8 cellular contexts compared by ENCODE assay signal in the genomic region with DNA sequence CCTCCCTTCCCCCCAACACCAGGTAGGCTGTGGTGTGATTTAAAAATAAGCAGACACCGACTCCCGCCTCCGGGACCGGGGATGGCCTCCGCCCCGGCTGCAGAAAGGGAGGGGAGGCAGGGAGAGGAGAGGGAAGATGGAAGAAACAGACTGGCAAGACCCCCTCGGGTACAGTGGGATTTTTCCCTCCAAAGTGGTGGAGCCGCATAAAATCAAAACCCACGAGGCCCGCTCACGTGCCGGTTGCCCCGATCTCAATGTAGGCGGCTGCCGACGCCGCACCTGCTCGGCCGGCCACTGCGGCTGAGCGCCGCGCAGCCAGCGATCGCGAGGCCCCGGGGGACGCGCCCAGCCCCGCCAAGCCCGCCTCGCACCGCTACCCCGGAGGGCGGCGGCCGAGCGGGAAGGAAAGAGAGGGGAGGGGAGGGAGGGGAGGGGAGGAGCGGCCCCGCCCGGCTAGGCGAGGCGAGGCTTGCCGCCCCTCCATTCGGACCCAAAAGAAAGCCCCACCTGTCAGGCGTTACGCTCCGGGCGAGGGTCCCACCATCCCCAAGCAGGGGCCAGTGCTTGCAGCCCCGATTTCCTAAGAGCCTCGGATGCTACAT. TPM values are rescaled to one million over a fixed set of nuclear protein-coding genes. Genes with fewer than 3 reads are reported as not detected.
DNase-seq lines count a peak whose midpoint lies in the region; ATAC-seq, FAIRE-seq and TF ChIP-seq lines count a peak whose summit lies in the region.

No MANE protein-coding gene starts in this region.

- no peak for TF ChIP-seq EP300 in A549 (IDR thresholded peaks at IDR 0.05)
- TF ChIP-seq EP300 in esophagus muscularis mucosa (IDR thresholded peaks at IDR 0.05): no peak

- no peak overlapping the region for H3K23ac ChIP-seq in trophoblast cell (ENCODE audit: low read length)

- WGBS in A549 (ENCODE audit: missing lambda C conversion rate): 0% methylated on average over 25 of the region's 51 CpGs
- 1% methylated on average over 33 of the region's 51 CpGs for WGBS in esophagus muscularis mucosa
- WGBS in trophoblast cell (ENCODE audit: extremely low coverage, insufficient coverage, insufficient read length): no CpG with 5 or more reads among the region's 51 CpGs

- H3K79me1 ChIP-seq in trophoblast cell (ENCODE audit: low read length): no peaks in the 10 kb centered on the region

- peaks cover 11% of the 10 kb centered on the region for H3K4me1 ChIP-seq in A549
- peaks cover 10% of the 10 kb centered on the region; the same call in 1 of the 2 replicates for H3K4me1 ChIP-seq in HAP-1
- peaks cover 14 to 22% (median 17%) of the 10 kb centered on the region in 4 donors for H3K4me1 ChIP-seq in esophagus muscularis mucosa
- peaks cover 8 to 11% of the 10 kb centered on the region in 2 experiments for H3K4me1 ChIP-seq in trophoblast cell (ENCODE audit: control insufficient read depth in 1 of 2, insufficient read depth in 2 of 2, low read length in 2 of 2)

- H4K12ac ChIP-seq in trophoblast cell (ENCODE audit: low read depth, low read length): no peak overlapping the region

- no peak overlapping the region for H3K9ac ChIP-seq in trophoblast cell (ENCODE audit: low read length)

- H3K4me2 ChIP-seq in A549: peak overlapping the region; percentile 91
- peak overlapping the region; percentile 92 for H3K4me2 ChIP-seq in trophoblast cell (ENCODE audit: low read length)

- TF ChIP-seq POLR2A in A549 (IDR thresholded peaks at IDR 0.05; ENCODE audit: low read length) (peak; percentile 32), esophagus muscularis mucosa (IDR thresholded peaks at IDR 0.05; ENCODE audit: low read depth) (no peak)

- no peak overlapping the region for H2AK5ac ChIP-seq in trophoblast cell (ENCODE audit: low read length)

- H2BK5ac ChIP-seq in trophoblast cell (ENCODE audit: low read depth, low read length, poor library complexity): no peak overlapping the region

- no peaks in the 10 kb centered on the region for H3K27me3 ChIP-seq in HAP-1 (ENCODE audit: low read depth)
- H3K27me3 ChIP-seq in esophagus muscularis mucosa: peaks cover 0 to 72% (median 16%) of the 10 kb centered on the region in 4 donors
- H3K27me3 ChIP-seq in trophoblast cell (ENCODE audit: insufficient read depth, low read length): peaks cover 19% of the 10 kb centered on the region

- H3K4me3 Mint-ChIP-seq in T-helper 17 cell: peak overlapping the region; percentile 90

- POLR2A ChIA-PET in A549 (lab: Yijun Ruan, JAX): interaction anchor here (1.5 kb wide), 1 partner anchor 80 kb away, joined by 6 read pairs; no protein-coding TSS in a partner anchor

- TF ChIP-seq RAD21 in A549 (conservative IDR thresholded peaks at IDR 0.05 in 1 of 2, IDR thresholded peaks at IDR 0.05 in 1 of 2): no peak

- no peak overlapping the region for H2BK120ac ChIP-seq in trophoblast cell (ENCODE audit: insufficient read depth, low read length, poor library complexity)

- peak overlapping the region; percentile 77 to 92 for H3K27ac ChIP-seq in A549
- peak overlapping the region in 1 of 4 donors; percentile 43 for H3K27ac ChIP-seq in esophagus muscularis mucosa (replicated peaks in 1 of 4)
- H3K27ac ChIP-seq in trophoblast cell (ENCODE audit: low read depth, low read length): no peak overlapping the region

- DNase-seq in A549 (ENCODE audit: low read depth in 1 of 2, low spot score in 1 of 2) (peak; percentile 42 to 45), HAP-1 (ENCODE audit: low spot score in 2 of 2) (peak; percentile 58 to 72), T-helper 17 cell (no peak), esophagus muscularis mucosa (ENCODE audit: extremely low spot score) (no peak), trophoblast cell (no peak), EL (no peak), NCI-H2029 (lab: John Stamatoyannopoulos, UW) (no peak)

- peak overlapping the region; percentile 68 for H3K4me3 ChIP-seq in A549
- peak overlapping the region; percentile 68 for H3K4me3 ChIP-seq in HAP-1
- peak overlapping the region; percentile 47 to 56 (median 51) for H3K4me3 ChIP-seq in esophagus muscularis mucosa
- H3K4me3 ChIP-seq in trophoblast cell (ENCODE audit: low read depth, low read length): peak overlapping the region; percentile 37

- CTCF ChIA-PET in A549 (lab: Yijun Ruan, JAX): interaction anchor here (0.7 to 4.1 kb wide), 28 partner anchors 9 to 465 kb away, joined by 3 to 46 read pairs (median 5); a partner anchor contains a TSS

- no peak overlapping the region for H3K27ac Mint-ChIP-seq in T-helper 17 cell

- H3K36me3 ChIP-seq in HAP-1 (replicated peaks) (no peaks in the 10 kb centered on the region), esophagus muscularis mucosa (no peaks in the 10 kb centered on the region), trophoblast cell (ENCODE audit: control insufficient read depth in 1 of 2, insufficient read depth in 2 of 2, low read length in 2 of 2) (no peaks in the 10 kb centered on the region)

- intact Hi-C loops in esophagus muscularis mucosa (cut with DNase I): no loop called here

- H3K36me3 Mint-ChIP-seq in T-helper 17 cell (ENCODE audit: low read depth): peaks cover 4% of the 10 kb centered on the region

- H4K91ac ChIP-seq in trophoblast cell (ENCODE audit: low read depth, low read length): no peak overlapping the region

- no peak for FAIRE-seq in A549 (lab: Jason Lieb, UNC)

- no peak overlapping the region for H3K14ac ChIP-seq in trophoblast cell (ENCODE audit: low read length)

- no peak overlapping the region for H2AFZ ChIP-seq in trophoblast cell (ENCODE audit: insufficient read depth, low read length, poor library complexity)

- no peak overlapping the region for H4K8ac ChIP-seq in trophoblast cell (ENCODE audit: low read depth, low read length)

- H3K4me1 Mint-ChIP-seq in T-helper 17 cell: peaks cover 13% of the 10 kb centered on the region

- H3K79me2 ChIP-seq in trophoblast cell (ENCODE audit: control insufficient read depth, insufficient read depth, low read length, poor library complexity): no peaks in the 10 kb centered on the region

- no peak overlapping the region for H2BK12ac ChIP-seq in trophoblast cell (ENCODE audit: low read length)

- no peaks in the 10 kb centered on the region for H3K9me3 ChIP-seq in A549
- no peaks in the 10 kb centered on the region for H3K9me3 ChIP-seq in HAP-1
- H3K9me3 ChIP-seq in T-helper 17 cell (ENCODE audit: control insufficient read depth, low read length, poor library complexity, severe bottlenecking): no peaks in the 10 kb centered on the region
- H3K9me3 ChIP-seq in esophagus muscularis mucosa: no peaks in the 10 kb centered on the region
- no peaks in the 10 kb centered on the region for H3K9me3 ChIP-seq in trophoblast cell (ENCODE audit: insufficient read depth, low read depth, low read length)

- in situ Hi-C loops in HAP-1 (cut with MboI; ENCODE audit: low sequenced_read_pairs): no loop called here

- H3K18ac ChIP-seq in trophoblast cell (ENCODE audit: low read length): no peak overlapping the region

- H3K27me3 Mint-ChIP-seq in T-helper 17 cell: peaks cover 71% of the 10 kb centered on the region

- H3K4ac ChIP-seq in trophoblast cell (ENCODE audit: low read depth, low read length): no peak overlapping the region

- TF ChIP-seq CTCF in A549 (IDR thresholded peaks at IDR 0.05) (no peak), esophagus muscularis mucosa (IDR thresholded peaks at IDR 0.05) (no peak)

- ATAC-seq in A549 (peak; percentile 67 to 79), T-helper 17 cell (peak; percentile 30), HG03460 (IDR thresholded peaks at IDR 0.05; ENCODE audit: unreplicated experiment) (no peak)

TF ChIP-seq in A549, 52 proteins besides CTCF, POLR2A, EP300 and RAD21 (continues in another document):
- TF ChIP-seq, protein P1, sequence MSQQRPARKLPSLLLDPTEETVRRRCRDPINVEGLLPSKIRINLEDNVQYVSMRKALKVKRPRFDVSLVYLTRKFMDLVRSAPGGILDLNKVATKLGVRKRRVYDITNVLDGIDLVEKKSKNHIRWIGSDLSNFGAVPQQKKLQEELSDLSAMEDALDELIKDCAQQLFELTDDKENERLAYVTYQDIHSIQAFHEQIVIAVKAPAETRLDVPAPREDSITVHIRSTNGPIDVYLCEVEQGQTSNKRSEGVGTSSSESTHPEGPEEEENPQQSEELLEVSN (IDR thresholded peaks at IDR 0.05; ENCODE audit: borderline replicate concordance, low read depth): peak; percentile 86
- TF ChIP-seq, protein P2, sequence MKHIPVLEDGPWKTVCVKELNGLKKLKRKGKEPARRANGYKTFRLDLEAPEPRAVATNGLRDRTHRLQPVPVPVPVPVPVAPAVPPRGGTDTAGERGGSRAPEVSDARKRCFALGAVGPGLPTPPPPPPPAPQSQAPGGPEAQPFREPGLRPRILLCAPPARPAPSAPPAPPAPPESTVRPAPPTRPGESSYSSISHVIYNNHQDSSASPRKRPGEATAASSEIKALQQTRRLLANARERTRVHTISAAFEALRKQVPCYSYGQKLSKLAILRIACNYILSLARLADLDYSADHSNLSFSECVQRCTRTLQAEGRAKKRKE (CRISPR knock-in tag; IDR thresholded peaks at IDR 0.05; ENCODE audit: low read depth): peak; percentile 59; the same call in 1 of the 2 replicates
- no peak for TF ChIP-seq GATA3 (IDR thresholded peaks at IDR 0.05; ENCODE audit: borderline replicate concordance)

RNA-seq across cellular contexts. Expression of a gene that starts 0.8 kb away (rescaled TPM):
- polyA plus RNA-seq in A549 (2011; rRNA removed): 25.5 and 28.4 TPM in 2 replicates
- 25.6 and 34.7 TPM in 2 replicates for polyA plus RNA-seq in A549 (2012; cell fraction: cytosol; rRNA removed)
- 21.4 and 26.2 TPM in 2 replicates for polyA plus RNA-seq in A549 (2012; cell fraction: nucleus; rRNA removed)
- polyA plus RNA-seq in A549 (2017; fragmentation: RNase III; extraction: RNeasy Plus Mini Kit Qiagen cat#74134 plus additional on column Dnase treatment): 18.0 to 21.4 TPM (median 20.7 TPM) in 3 replicates
- polyA minus RNA-seq in A549 (2011; rRNA and poly(A)+ RNA removed): 85.1 and 99.5 TPM in 2 replicates
- 1 to 10 TPM in 1 of 2 donors, under 1 TPM in 1; 0.34 to 1.3 TPM for total RNA-seq in T-helper 17 cell
- total RNA-seq in esophagus muscularis mucosa: 1 to 10 TPM; 2.5 to 8.6 (median 5.0) TPM
- 0.56 and 0.63 TPM in 2 replicates for polyA plus RNA-seq in trophoblast cell (2013)

RNA-seq across cellular contexts. Expression of a gene that starts 23.2 kb away (rescaled TPM):
- polyA plus RNA-seq in A549 (2011; rRNA removed) (not detected in 2 replicates), A549 (2017; fragmentation: RNase III; extraction: RNeasy Plus Mini Kit Qiagen cat#74134 plus additional on column Dnase treatment) (not detected in 3 replicates)
- not detected in 2 replicates for polyA plus RNA-seq in A549 (2012; cell fraction: cytosol; rRNA removed)
- polyA plus RNA-seq in A549 (2012; cell fraction: nucleus; rRNA removed): not detected in 2 replicates
- polyA minus RNA-seq in A549 (2011; rRNA and poly(A)+ RNA removed): not detected in 2 replicates
- total RNA-seq in T-helper 17 cell (not detected), esophagus muscularis mucosa (not detected)
- not detected in 2 replicates for polyA plus RNA-seq in trophoblast cell (2013)

RNA-seq across cellular contexts. Expression of a gene that starts 53.2 kb away (rescaled TPM):
- polyA plus RNA-seq in A549 (2011; rRNA removed) (not detected in 2 replicates), A549 (2017; fragmentation: RNase III; extraction: RNeasy Plus Mini Kit Qiagen cat#74134 plus additional on column Dnase treatment) (not detected in 3 replicates)
- not detected in 2 replicates for polyA plus RNA-seq in A549 (2012; cell fraction: cytosol; rRNA removed)
- polyA plus RNA-seq in A549 (2012; cell fraction: nucleus; rRNA removed): 0.02 and 0.04 TPM in 2 replicates
- polyA minus RNA-seq in A549 (2011; rRNA and poly(A)+ RNA removed): not detected in 2 replicates
- total RNA-seq in T-helper 17 cell (under 1 TPM in 1 of 2 donors, not detected in 1; 0.15 TPM), esophagus muscularis mucosa (under 1 TPM in 3 of 4 donors, not detected in 1; 0.13 to 0.63 (median 0.42) TPM)
- not detected in 2 replicates for polyA plus RNA-seq in trophoblast cell (2013)

Comparison
In these comparisons a context has a peak if more than half of its experiments do, and no peak if none do; other contexts are left out.
1. DNase-seq: peak in A549 (2 of 2) and HAP-1 (2 of 2); none in T-helper 17 cell (0 of 3), esophagus muscularis mucosa (single experiment), trophoblast cell (0 of 2), EL (single experiment) and NCI-H2029 (single experiment).
2. Peak in every context shown above with its lines, with median percentiles within 50 percentile points of each other: H3K4me3 ChIP-seq.